ENCODE assay signal across 8 cellular contexts in genomic region chr5:141664733-141665461, GRCh38. TPM values are rescaled to one million over a fixed set of nuclear protein-coding genes. Genes with fewer than 3 reads are reported as not detected.
DNase-seq lines count a peak whose midpoint lies in the region; ATAC-seq, FAIRE-seq and TF ChIP-seq lines count a peak whose summit lies in the region.

No MANE protein-coding gene starts in this region.

- DNase-seq in AG09319 (ENCODE audit: extremely low read depth, low read depth) (no peak), GM18507 (ENCODE audit: extremely low spot score, insufficient read length, low read depth) (peak; percentile 71), NCI-H2196 (lab: John Stamatoyannopoulos, UW; ENCODE audit: unreplicated experiment) (peak; percentile 60), chondrocyte (ENCODE audit: low spot score) (no peak), lower leg skin (ENCODE audit: low spot score in 2 of 2) (peak; percentile 66 to 95)
- DNase-seq in activated CD4-positive, alpha-beta T cell treated with anti-CD3 and anti-CD28 coated beads for 24 hours (ENCODE audit: low read depth in 2 of 2), result peak; percentile 62 to 72
- peak; percentile 41 for DNase-seq in stimulated activated CD8-positive, alpha-beta memory T cell treated with anti-CD3 and anti-CD28 coated beads, Interleukin-12 subunit alpha, Interleukin-12 subunit beta, amount 100 ng/mL, for 4 hours (ENCODE audit: low read depth)

- ATAC-seq in HG02943 (IDR thresholded peaks at IDR 0.05; ENCODE audit: low read depth, unreplicated experiment), result peak; percentile 91

- TF ChIP-seq CTCF in AG09319 (IDR thresholded peaks at IDR 0.05; ENCODE audit: low read depth, low read length) (peak; percentile 96), chondrocyte (IDR thresholded peaks at IDR 0.05) (peak; percentile 93), lower leg skin (IDR thresholded peaks at IDR 0.05) (peak in 1 of 3 donors; percentile 71)

- H3K4me1 Mint-ChIP-seq in chondrocyte (ENCODE audit: low read depth), result no peaks in the 10 kb centered on the region

- intact Hi-C loops in lower leg skin (cut with DNase I; ENCODE audit: low total_unique reads), result no loop called here

- H3K4me3 Mint-ChIP-seq in chondrocyte (ENCODE audit: unreplicated experiment), result no peak overlapping the region

- H3K9me3 Mint-ChIP-seq in chondrocyte (ENCODE audit: low read depth), result no peaks in the 10 kb centered on the region

- H3K27me3 Mint-ChIP-seq in chondrocyte (ENCODE audit: low read depth), result no peaks in the 10 kb centered on the region

- H3K4me3 ChIP-seq in lower leg skin (ENCODE audit: low read depth, poor library complexity, severe bottlenecking), result no peak overlapping the region

- 29 to 42% methylated on average over 13 of the region's 13 CpGs for WGBS in lower leg skin, 2 donors

- TF ChIP-seq POLR2A in lower leg skin (IDR thresholded peaks at IDR 0.05), result no peak

- peak; percentile 91 for FAIRE-seq in GM18507 (lab: Jason Lieb, UNC)

- peaks cover 1% of the 10 kb centered on the region for H3K36me3 Mint-ChIP-seq in chondrocyte (ENCODE audit: low read depth)

- no peak overlapping the region for H3K27ac Mint-ChIP-seq in chondrocyte (ENCODE audit: unreplicated experiment)

RNA-seq across cellular contexts. Expression of gene FCHSD1, which starts 13.7 kb away (rescaled TPM):
- total RNA-seq in chondrocyte, result 16.4 to 29.8 TPM (median 24.7 TPM) in 3 replicates
- total RNA-seq in lower leg skin, result 100 to 1,000 TPM in 2 of 4 donors, 10 to 100 TPM in 2; 72.1 to 136 (median 101) TPM

RNA-seq across cellular contexts. Expression of gene ARAP3, which starts 17.1 kb away (rescaled TPM):
- total RNA-seq in chondrocyte (1.3 to 7.1 TPM (median 5.9 TPM) in 3 replicates), lower leg skin (1 to 10 TPM; 2.1 to 4.2 (median 3.7) TPM)

RNA-seq across cellular contexts. Expression of gene RELL2, which starts 28.1 kb away (rescaled TPM):
- total RNA-seq in chondrocyte (2.9 to 6.1 TPM (median 5.2 TPM) in 3 replicates), lower leg skin (10 to 100 TPM in 2 of 4 donors, 1 to 10 TPM in 2; 5.9 to 11.4 (median 9.0) TPM)

RNA-seq across cellular contexts. Expression of gene HDAC3, which starts 28.2 kb away (rescaled TPM):
- 46.5 to 55.4 TPM (median 47.8 TPM) in 3 replicates for total RNA-seq in chondrocyte
- total RNA-seq in lower leg skin, result 10 to 100 TPM; 49.4 to 66.4 (median 52.7) TPM

RNA-seq across cellular contexts. Expression of gene DIAPH1, which starts 46.1 kb away (rescaled TPM):
- total RNA-seq in chondrocyte (44.1 to 56.2 TPM (median 44.9 TPM) in 3 replicates), lower leg skin (100 to 1,000 TPM in 1 of 4 donors, 10 to 100 TPM in 3; 64.9 to 101 (median 88.7) TPM)

Comparison
In these comparisons a context has a peak if more than half of its experiments do, and no peak if none do; other contexts are left out.
1. DNase-seq: peak in GM18507 (single experiment), NCI-H2196 (single experiment), activated CD4-positive, alpha-beta T cell treated with anti-CD3 and anti-CD28 coated beads for 24 hours (2 of 2), lower leg skin (2 of 2) and stimulated activated CD8-positive, alpha-beta memory T cell treated with anti-CD3 and anti-CD28 coated beads, Interleukin-12 subunit alpha, Interleukin-12 subunit beta, amount 100 ng/mL, for 4 hours (single experiment); none in AG09319 (single experiment) and chondrocyte (single experiment).